24 cellular contexts compared by ENCODE assay signal in genomic region chr9:114319147-114319546, GRCh38. TPM values are rescaled to one million over a fixed set of nuclear protein-coding genes. Genes with fewer than 3 reads are reported as not detected.
DNase-seq lines count a peak whose midpoint lies in the region; ATAC-seq and TF ChIP-seq lines count a peak whose summit lies in the region.
"Had no signal": no experiment of that assay in that cellular context is flagged by ENCODE, and none has a peak within 500 bp of the region (broad histone marks: within the 10 kb centered on the region; RNA-seq: fewer than 3 reads in every experiment).

No MANE protein-coding gene starts in this region.

- no peak overlapping the region for H3K4me3 ChIP-seq in spleen
- H3K4me3 ChIP-seq: thoracic aorta had no signal

- H3K36me3 Mint-ChIP-seq in H9 (ENCODE audit: insufficient read depth in 1 of 3, low read depth in 3 of 3) (no peaks in the 10 kb centered on the region), WTC11 (no peaks in the 10 kb centered on the region)
- H3K36me3 Mint-ChIP-seq: CD14-positive monocyte, natural killer cell had no signal

- 82 to 91% (median 90%) methylated on average over 3 of the region's 3 CpGs for WGBS in spleen, 5 donors
- no CpG with 5 or more reads among the region's 3 CpGs for WGBS in H9 (ENCODE audit: extremely low coverage, insufficient read length, low lambda C conversion rate)

- no peak overlapping the region for H2BK15ac ChIP-seq in H9 (ENCODE audit: low read depth, low read length)

- peak; percentile 22 for ATAC-seq in foreskin keratinocyte
- ATAC-seq in HG02885 (IDR thresholded peaks at IDR 0.05; ENCODE audit: poor library complexity, unreplicated experiment) = no peak
- no peak for ATAC-seq in WTC11
- ATAC-seq: HepG2, natural killer cell had no signal

- no peak overlapping the region for H2AK5ac ChIP-seq in H9 (ENCODE audit: insufficient read length, low read length)

- H3K14ac ChIP-seq in H9 (ENCODE audit: insufficient read depth, low read length) = no peak overlapping the region

- no peak overlapping the region for H2BK120ac ChIP-seq in H9 (ENCODE audit: low read depth, low read length, poor library complexity, severe bottlenecking)

- no peak overlapping the region for H3K4ac ChIP-seq in H9 (ENCODE audit: low read depth, low read length)

- peaks cover under 1% of the 10 kb centered on the region for H3K4me1 ChIP-seq in foreskin keratinocyte
- peaks cover 0 to 26% (median 0%) of the 10 kb centered on the region in 6 donors for H3K4me1 ChIP-seq in spleen
- H3K4me1 ChIP-seq in H9 (ENCODE audit: insufficient read depth, low read length) = no peaks in the 10 kb centered on the region

- CTCF ChIA-PET in WTC11 (lab: Charles Lee) = interaction anchor here (1.1 kb wide), 1 partner anchor 236 kb away, joined by 3 read pairs; no protein-coding TSS in a partner anchor

- no peaks in the 10 kb centered on the region for H3K36me3 ChIP-seq in spleen
- H3K36me3 ChIP-seq: thoracic aorta had no signal

- H4K5ac ChIP-seq in H9 (ENCODE audit: insufficient read length, low read depth, low read length) = no peak overlapping the region

- H3K79me2 ChIP-seq in H9 (ENCODE audit: insufficient read depth, low read length) = no peaks in the 10 kb centered on the region

- no peak overlapping the region for H3K56ac ChIP-seq in H9 (ENCODE audit: insufficient read length, low read depth, low read length)

- H4K8ac ChIP-seq in H9 (replicated peaks; ENCODE audit: insufficient read length, low read depth, low read length) = no peak overlapping the region

- no peak overlapping the region for H3K4me2 ChIP-seq in H9 (ENCODE audit: insufficient read depth, insufficient read length, low read length)

- H2BK20ac ChIP-seq in H9 (ENCODE audit: low read depth, low read length, poor library complexity, severe bottlenecking) = no peak overlapping the region

- peak; percentile 0 for DNase-seq in activated CD4-positive, alpha-beta T cell treated with anti-CD3 and anti-CD28 coated beads for 48 hours
- no peak for DNase-seq in activated CD4-positive, alpha-beta T cell treated with anti-CD3 and anti-CD28 coated beads for 4 hours
- DNase-seq in NCI-H2171 treated with DMSO at 0.1 percent for 48 hours (lab: John Stamatoyannopoulos, UW) (peak; percentile 23), foreskin keratinocyte (no peak), spleen (peak; percentile 9), H9 (no peak), WTC11 (ENCODE audit: low spot score) (no peak)
- DNase-seq: activated CD4-positive, alpha-beta T cell treated with anti-CD3 and anti-CD28 coated beads for 1 hour; activated gamma-delta T cell treated with Interleukin-2 at 50 U/mL for 16 hours; amniotic stem cell; kidney glomerular epithelial cell; natural killer cell; NCI-H1930; stimulated activated CD8-positive, alpha-beta memory T cell treated with anti-CD3 and anti-CD28 coated beads, Interleukin-4, amount 100 ng/mL, for 48 hours had no signal

- no peak overlapping the region for H2BK5ac ChIP-seq in H9 (ENCODE audit: insufficient read length, low read length)

- H3K23ac ChIP-seq in H9 (ENCODE audit: insufficient read length, low read depth, low read length) = no peak overlapping the region

- H3K27ac ChIP-seq in foreskin keratinocyte (no peak overlapping the region), spleen (no peak overlapping the region), H9 (ENCODE audit: insufficient read length, low read depth, low read length) (no peak overlapping the region)
- H3K27ac ChIP-seq: thoracic aorta had no signal

- H3K9me3 ChIP-seq in spleen = peaks cover 0 to 3% (median 0%) of the 10 kb centered on the region in 8 donors
- H3K9me3 ChIP-seq in H9 (ENCODE audit: control insufficient read depth, low read depth, low read length) = no peaks in the 10 kb centered on the region
- H3K9me3 ChIP-seq: thoracic aorta had no signal

- TF ChIP-seq CTCF in foreskin keratinocyte (conservative IDR thresholded peaks at IDR 0.05) (no peak), spleen (IDR thresholded peaks at IDR 0.05 in 8 of 11, conservative IDR thresholded peaks at IDR 0.05 in 3 of 11) (no peak), H9 (conservative IDR thresholded peaks at IDR 0.05) (no peak), WTC11 (IDR thresholded peaks at IDR 0.05) (no peak)

- TF ChIP-seq POLR2A in spleen (IDR thresholded peaks at IDR 0.05) = no peak

- no peaks in the 10 kb centered on the region for H3K23me2 ChIP-seq in H9 (ENCODE audit: insufficient read length, low read depth, low read length, poor library complexity, severe bottlenecking)

- POLR2A ChIA-PET in WTC11 (lab: Charles Lee) = interaction anchor here (1.1 kb wide), 1 partner anchor 78 kb away, joined by 4 read pairs; no protein-coding TSS in a partner anchor

- intact Hi-C loops in spleen (cut with DNase I; ENCODE audit: low total_unique reads) = no loop called here

- no peak overlapping the region for H4K91ac ChIP-seq in H9 (ENCODE audit: insufficient read length, low read depth, low read length)

- H3K4me3 Mint-ChIP-seq in H9 (no peak overlapping the region), WTC11 (no peak overlapping the region)
- H3K4me3 Mint-ChIP-seq: CD14-positive monocyte, natural killer cell had no signal

- H3K4me1 Mint-ChIP-seq in H9 (peaks cover 0 to 5% of the 10 kb centered on the region in 2 experiments; a peak in 2 of 4 replicates), WTC11 (0 out of 2 replicates have a peak, but pooled peaks cover 3% of the 10 kb centered on the region)
- H3K4me1 Mint-ChIP-seq: natural killer cell had no signal

- H4K20me1 ChIP-seq in H9 (ENCODE audit: control insufficient read depth, insufficient read depth, insufficient read length) = no peaks in the 10 kb centered on the region

- H3K27me3 ChIP-seq in foreskin keratinocyte = no peaks in the 10 kb centered on the region
- peaks cover 0 to 25% (median 0%) of the 10 kb centered on the region in 7 donors for H3K27me3 ChIP-seq in spleen (replicated peaks in 1 of 7)
- H3K27me3 ChIP-seq in H9 (ENCODE audit: insufficient read depth, low read length) = no peaks in the 10 kb centered on the region

- no peak overlapping the region for H3K18ac ChIP-seq in H9 (ENCODE audit: insufficient read length, low read depth, low read length)

- H3T11ph ChIP-seq in H9 (ENCODE audit: low read length) = no peak overlapping the region

- no peak overlapping the region for H2AFZ ChIP-seq in H9 (ENCODE audit: low read length)

- H2BK12ac ChIP-seq in H9 (ENCODE audit: insufficient read length, low read depth, low read length) = no peak overlapping the region

- H3K27me3 Mint-ChIP-seq in H9 (ENCODE audit: low read depth) (peaks cover 6% of the 10 kb centered on the region), WTC11 (ENCODE audit: low read depth) (peaks cover 5% of the 10 kb centered on the region)

- no peaks in the 10 kb centered on the region for H3K79me1 ChIP-seq in H9 (ENCODE audit: insufficient read depth, low read depth, low read length, poor library complexity, severe bottlenecking)

- H3K9ac ChIP-seq in H9 (ENCODE audit: extremely low read depth, insufficient read length, low read length) = no peak overlapping the region

- H3K9me3 Mint-ChIP-seq in H9 (no peaks in the 10 kb centered on the region), WTC11 (peaks cover 5% of the 10 kb centered on the region; the same call in 1 of the 2 replicates)
- H3K9me3 Mint-ChIP-seq: natural killer cell had no signal

- H3K27ac Mint-ChIP-seq in H9 (no peak overlapping the region), WTC11 (no peak overlapping the region)
- H3K27ac Mint-ChIP-seq: natural killer cell had no signal

TF ChIP-seq in WTC11, 78 proteins besides CTCF, POLR2A, EP300 and RAD21 (continues in another document):
- TF ChIP-seq CBFB (CRISPR knock-in tag; IDR thresholded peaks at IDR 0.05; ENCODE audit: low read depth) = no peak
- TF ChIP-seq MXD4 (CRISPR knock-in tag; IDR thresholded peaks at IDR 0.05; ENCODE audit: borderline replicate concordance) = no peak
- TF ChIP-seq SMAD4 (CRISPR knock-in tag; IDR thresholded peaks at IDR 0.05) = no peak
- no peak for TF ChIP-seq MAX (CRISPR knock-in tag; IDR thresholded peaks at IDR 0.05)
- no peak for TF ChIP-seq TEAD4 (CRISPR knock-in tag; IDR thresholded peaks at IDR 0.05)

RNA-seq across cellular contexts. Expression of gene ORM1, which starts 3.8 kb away (rescaled TPM):
- total RNA-seq in foreskin keratinocyte (not detected in 2 replicates), spleen (10 to 100 TPM in 2 of 7 donors, 1 to 10 TPM in 4, under 1 TPM in 1; 0.95 to 13.6 (median 6.2) TPM), H9 (2021) (4.0 and 4.4 TPM in 2 replicates), WTC11 (2021) (3.9 to 7.2 TPM (median 5.4 TPM) in 3 replicates)
- polyA plus RNA-seq in foreskin keratinocyte (not detected in 2 replicates), spleen (1 to 10 TPM in 2 of 3 donors, under 1 TPM in 1; 0.99 to 2.0 (median 1.7) TPM)
- total RNA-seq: cardiac septum, epithelial cell of proximal tubule, pulmonary artery endothelial cell, RPMI7951, thoracic aorta had no signal

RNA-seq across cellular contexts. Expression of gene ORM2, which starts 10.5 kb away (rescaled TPM):
- total RNA-seq in foreskin keratinocyte (not detected in 2 replicates), spleen (under 1 TPM in 2 of 7 donors, not detected in 5; 0.57 to 0.93 TPM), H9 (2021) (1.2 and 1.4 TPM in 2 replicates), WTC11 (2021) (0.73 to 1.6 TPM (median 1.0 TPM) in 3 replicates)
- polyA plus RNA-seq in foreskin keratinocyte (not detected in 2 replicates), spleen (under 1 TPM in 2 of 3 donors, not detected in 1; 0.13 to 0.18 TPM)
- total RNA-seq: epithelial cell of proximal tubule, frontal cortex, natural killer cell, pulmonary artery endothelial cell, RPMI7951, thoracic aorta had no signal
- polyA plus RNA-seq: AG04450 had no signal

Comparison
In these comparisons a context has a peak if more than half of its experiments do, and no peak if none do; other contexts are left out.
1. DNase-seq: peak in activated CD4-positive, alpha-beta T cell treated with anti-CD3 and anti-CD28 coated beads for 48 hours (single experiment), NCI-H2171 treated with DMSO at 0.1 percent for 48 hours (single experiment) and spleen (single experiment); none in activated CD4-positive, alpha-beta T cell treated with anti-CD3 and anti-CD28 coated beads for 4 hours (0 of 2), foreskin keratinocyte (0 of 2), H9 (single experiment) and WTC11 (single experiment).